Comparison of ENCODE assay signal across 19 cellular contexts in the genomic region with DNA sequence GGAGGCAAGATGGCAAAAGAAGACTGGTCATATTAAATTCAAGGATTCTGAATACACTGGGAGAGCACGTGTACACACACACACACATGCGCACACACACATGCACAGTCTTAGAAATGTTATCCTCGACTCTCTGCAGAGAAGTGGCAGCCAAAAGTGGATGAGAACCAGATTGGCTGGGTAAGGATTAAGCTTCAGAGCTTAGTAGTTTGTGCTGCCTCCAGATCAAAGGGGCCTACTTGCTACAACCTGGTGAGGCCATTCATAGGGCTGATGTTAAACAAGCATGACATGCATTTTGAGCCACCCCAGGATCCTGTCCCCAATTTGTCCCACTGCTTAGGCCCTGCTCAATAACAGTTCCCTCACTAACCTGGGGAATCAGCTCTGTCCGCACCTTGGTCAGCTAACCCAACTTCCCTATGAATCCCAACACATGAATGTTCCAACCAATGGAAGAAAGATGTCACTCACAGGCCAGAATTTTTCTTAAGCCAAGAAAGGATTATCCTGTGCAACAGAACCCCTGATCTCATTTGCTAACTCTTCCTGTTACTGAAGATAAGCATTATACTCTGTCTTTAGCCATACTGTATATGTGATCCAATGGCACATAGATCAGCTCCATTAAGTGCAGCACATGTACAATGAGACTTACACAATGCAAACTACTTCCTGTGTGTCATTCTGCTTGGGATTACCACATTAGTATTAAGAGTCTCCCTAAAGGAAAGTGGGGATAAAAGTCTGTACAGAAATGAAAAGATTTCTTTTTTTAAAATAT. TPM values are rescaled to one million over a fixed set of nuclear protein-coding genes. Genes with fewer than 3 reads are reported as not detected.
DNase-seq lines count a peak whose midpoint lies in the region; ATAC-seq, FAIRE-seq and TF ChIP-seq lines count a peak whose summit lies in the region.
"Had no signal": no experiment of that assay in that cellular context is flagged by ENCODE, and none has a peak within 500 bp of the region (broad histone marks: within the 10 kb centered on the region; RNA-seq: fewer than 3 reads in every experiment).

No MANE protein-coding gene starts in this region.

- H3K4me1 ChIP-seq in RWPE2 (ENCODE audit: insufficient read depth, poor library complexity, severe bottlenecking) = peaks cover 9% of the 10 kb centered on the region
- no peaks in the 10 kb centered on the region for H3K4me1 ChIP-seq in kidney (ENCODE audit: control insufficient read depth in 1 of 2, insufficient read depth in 1 of 2, low read depth in 1 of 2, low read length in 2 of 2)

- DNase-seq in D341Med (ENCODE audit: low spot score) = peak; percentile 70
- peak; percentile 15 to 31 for DNase-seq in Kasumi-1 (lab: John Stamatoyannopoulos, UW)
- DNase-seq in RWPE2 (ENCODE audit: low spot score) = no peak
- DNase-seq in kidney = no peak
- DNase-seq in NCI-H1694 (lab: John Stamatoyannopoulos, UW) = no peak
- no peak for DNase-seq in NCI-H1417 (lab: John Stamatoyannopoulos, UW)
- no peak for DNase-seq in NCI-H1436 treated with DMSO at 0.1 percent for 48 hours (lab: John Stamatoyannopoulos, UW)
- DNase-seq: activated T-cell treated with anti-CD3 and anti-CD28 coated beads for 4 hours; amygdala; CD4-positive, alpha-beta T cell; effector memory CD4-positive, alpha-beta T cell; islet precursor cell; NCI-H2227 treated with DMSO at 0.1 percent for 48 hours; NK-92 treated with Interleukin-12 subunit alpha and Interleukin-12 subunit beta, amount 100 ng/mL, for 24 hours; stimulated activated naive B cell treated with anti-CD40 and anti-IgM and Interleukin-4, amounts not matched to agents 10 μg/mL and 1 μg/mL and 100 μg/mL, for 72 hours had no signal

- no peaks in the 10 kb centered on the region for H3K27me3 ChIP-seq in RWPE2 (ENCODE audit: insufficient read depth, poor library complexity, severe bottlenecking)
- H3K27me3 ChIP-seq: hepatocyte had no signal

- H3K4me3 ChIP-seq in RWPE2 (ENCODE audit: severe bottlenecking) (no peak overlapping the region), kidney (ENCODE audit: low read length in 2 of 2) (no peak overlapping the region)
- H3K4me3 ChIP-seq: hepatocyte had no signal

- peak; percentile 65; the same call in 1 of the 3 replicates for ATAC-seq in RWPE2 (ENCODE audit: low read depth)
- peak; percentile 67 for ATAC-seq in esophagus mucosa
- ATAC-seq: Right ventricle myocardium inferior; stimulated activated naive B cell treated with anti-CD40 and anti-IgM and Interleukin-4, amounts not matched to agents 10 μg/mL and 1 μg/mL and 100 μg/mL, for 72 hours had no signal

- no peak overlapping the region for H3K9ac ChIP-seq in kidney (ENCODE audit: low read length in 2 of 2)

- H3K36me3 ChIP-seq in RWPE2 (ENCODE audit: low read depth) (no peaks in the 10 kb centered on the region), kidney (ENCODE audit: control insufficient read depth in 1 of 2, insufficient read depth in 2 of 2, low read length in 2 of 2) (no peaks in the 10 kb centered on the region)

- intact Hi-C loops in kidney (cut with DNase I) = no loop called here

- no peak overlapping the region for H3K27ac ChIP-seq in RWPE2 (ENCODE audit: poor library complexity, severe bottlenecking)
- no peak overlapping the region for H3K27ac ChIP-seq in kidney (ENCODE audit: low read depth in 2 of 2, low read length in 2 of 2)
- H3K27ac ChIP-seq: hepatocyte had no signal

- H3K9me3 ChIP-seq in RWPE2 (ENCODE audit: severe bottlenecking) = no peaks in the 10 kb centered on the region
- no peaks in the 10 kb centered on the region for H3K9me3 ChIP-seq in kidney (ENCODE audit: control insufficient read depth in 1 of 2, low read length in 2 of 2)

- FAIRE-seq in kidney (lab: Jason Lieb, UNC) = no peak

- TF ChIP-seq CTCF in RWPE2 (IDR thresholded peaks at IDR 0.05; ENCODE audit: poor library complexity, severe bottlenecking) (no peak), kidney (IDR thresholded peaks at IDR 0.05; ENCODE audit: borderline replicate concordance, extremely low read depth, insufficient read depth) (no peak)

RNA-seq across cellular contexts. Expression of a gene that starts 31.0 kb away (rescaled TPM):
- 189 TPM for total RNA-seq in esophagus mucosa
- 150 TPM for total RNA-seq in kidney
- polyA plus RNA-seq in kidney (ENCODE audit: insufficient read depth, low read depth, low replicate concordance) = 479 TPM

RNA-seq across cellular contexts. Expression of a gene that starts 37.9 kb away (rescaled TPM):
- total RNA-seq in esophagus mucosa (2.2 TPM), kidney (6.5 TPM)
- 1.4 TPM for polyA plus RNA-seq in kidney (ENCODE audit: insufficient read depth, low read depth, low replicate concordance)
- total RNA-seq: CD4-positive, alpha-beta T cell had no signal
- polyA plus RNA-seq: AG04450 had no signal

RNA-seq across cellular contexts. Expression of a gene that starts 38.8 kb away (rescaled TPM):
- total RNA-seq in esophagus mucosa = 2.2 TPM
- total RNA-seq in kidney = 7.0 TPM
- polyA plus RNA-seq in kidney (ENCODE audit: insufficient read depth, low read depth, low replicate concordance) = 5.3 TPM

Comparison
In these comparisons a context has a peak if more than half of its experiments do, and no peak if none do; other contexts are left out.
1. DNase-seq: peak in D341Med (single experiment) and Kasumi-1 (2 of 2); none in RWPE2 (single experiment), kidney (single experiment), NCI-H1694 (single experiment), NCI-H1417 (0 of 3) and NCI-H1436 treated with DMSO at 0.1 percent for 48 hours (single experiment).